In genomic region chr20:10949930-10950783, GRCh38 we compare ENCODE assay signal across 17 cellular contexts.
DNase-seq lines count a peak whose midpoint lies in the region; ATAC-seq and TF ChIP-seq lines count a peak whose summit lies in the region.
"Had no signal": no experiment of that assay in that cellular context is flagged by ENCODE, and none has a peak within 500 bp of the region (broad histone marks: within the 10 kb centered on the region; RNA-seq: fewer than 3 reads in every experiment).

No MANE protein-coding gene starts in this region.

- H3K79me2 ChIP-seq in mesendoderm (ENCODE audit: control insufficient read depth, insufficient read depth, low read length) = no peaks in the 10 kb centered on the region

- no peaks in the 10 kb centered on the region for H3K27me3 ChIP-seq in mesenchymal stem cell (ENCODE audit: control insufficient read depth in 1 of 2, insufficient read depth in 1 of 2, low read length in 2 of 2)
- H3K27me3 ChIP-seq in mesendoderm (ENCODE audit: insufficient read depth, low read length, poor library complexity) = no peaks in the 10 kb centered on the region
- H3K27me3 ChIP-seq in aorta (ENCODE audit: control insufficient read depth in 1 of 2, insufficient read depth in 2 of 2, low read length in 1 of 2) = no peaks in the 10 kb centered on the region

- DNase-seq in DMS53 (lab: John Stamatoyannopoulos, UW) = peak; percentile 57
- no peak for DNase-seq in DMS53 treated with DMSO at 0.1 percent for 48 hours (lab: John Stamatoyannopoulos, UW; ENCODE audit: unreplicated experiment)
- DNase-seq in epithelial cell of esophagus (ENCODE audit: low read depth) = peak; percentile 32
- DNase-seq in mesenchymal stem cell = no peak
- DNase-seq in omental fat pad (ENCODE audit: low spot score) = no peak
- DNase-seq in mesendoderm = no peak
- no peak for DNase-seq in GM19240 (ENCODE audit: insufficient read length, low spot score)
- no peak for DNase-seq in aorta
- DNase-seq: DMS153; EL; NCI-H1105 treated with DMSO at 0.1 percent for 48 hours; NCI-H1694; NCI-H2081 treated with DMSO at 0.1 percent for 48 hours; NK-92 treated with Interleukin-12 subunit alpha and Interleukin-12 subunit beta, amount 100 ng/mL, for 24 hours had no signal

- intact Hi-C loops in aorta (cut with DNase I) = no loop called here

- no peak overlapping the region for H3K4ac ChIP-seq in mesenchymal stem cell (ENCODE audit: low read depth in 1 of 2, low read length in 2 of 2)
- no peak overlapping the region for H3K4ac ChIP-seq in mesendoderm (ENCODE audit: low read depth, low read length)

- H3K4me2 ChIP-seq in mesenchymal stem cell (ENCODE audit: low read length, poor library complexity, severe bottlenecking) = no peak overlapping the region
- H3K4me2 ChIP-seq in mesendoderm (ENCODE audit: low read length) = no peak overlapping the region

- H3K4me3 ChIP-seq in epithelial cell of esophagus (ENCODE audit: low read length) = no peak overlapping the region
- no peak overlapping the region for H3K4me3 ChIP-seq in mesenchymal stem cell (ENCODE audit: insufficient read depth in 1 of 2, low read depth in 1 of 2, low read length in 2 of 2)
- no peak overlapping the region for H3K4me3 ChIP-seq in mesendoderm (ENCODE audit: low read length)
- no peak overlapping the region for H3K4me3 ChIP-seq in aorta (ENCODE audit: low read length in 2 of 2)
- H3K4me3 ChIP-seq: GM12878 had no signal

- H2BK15ac ChIP-seq in mesenchymal stem cell (ENCODE audit: low read depth, poor library complexity, severe bottlenecking) (no peak overlapping the region), mesendoderm (replicated peaks; ENCODE audit: low read depth) (no peak overlapping the region)

- H3K9me3 ChIP-seq in mesenchymal stem cell (ENCODE audit: control insufficient read depth, low read length) (no peaks in the 10 kb centered on the region), aorta (ENCODE audit: control insufficient read depth, low read length) (no peaks in the 10 kb centered on the region)

- H2BK12ac ChIP-seq in mesenchymal stem cell (ENCODE audit: low read length in 2 of 2) = no peak overlapping the region

- H3K23ac ChIP-seq in mesenchymal stem cell (ENCODE audit: low read length in 2 of 2) = no peak overlapping the region
- H3K23ac ChIP-seq in mesendoderm (ENCODE audit: low read length) = no peak overlapping the region

- H4K91ac ChIP-seq in mesenchymal stem cell (ENCODE audit: low read length) = no peak overlapping the region

- TF ChIP-seq CTCF in epithelial cell of esophagus (IDR thresholded peaks at IDR 0.05; ENCODE audit: insufficient read depth, low read depth, low read length, missing control alignments) = no peak
- TF ChIP-seq CTCF in omental fat pad (IDR thresholded peaks at IDR 0.05) = no peak

- H2BK120ac ChIP-seq in mesenchymal stem cell (ENCODE audit: low read depth, low read length) (no peak overlapping the region), mesendoderm (ENCODE audit: low read depth, low read length) (no peak overlapping the region)

- no peak overlapping the region for H2AFZ ChIP-seq in mesenchymal stem cell (ENCODE audit: low read depth, low read length)

- 100% methylated on average over 3 of the region's 5 CpGs for WGBS in mesenchymal stem cell
- no CpG with 5 or more reads among the region's 5 CpGs for WGBS in mesendoderm (ENCODE audit: extremely low coverage, insufficient coverage, low lambda C conversion rate)
- WGBS in aorta, 2 donors = 95 to 97% methylated on average over 5 of the region's 5 CpGs

- H3K27ac ChIP-seq in mesenchymal stem cell (ENCODE audit: low read length, poor library complexity, severe bottlenecking) = no peak overlapping the region
- H3K27ac ChIP-seq in mesendoderm (ENCODE audit: low read depth, low read length) = no peak overlapping the region
- no peak overlapping the region for H3K27ac ChIP-seq in aorta (ENCODE audit: low read depth in 1 of 2, low read length in 2 of 2)
- H3K27ac ChIP-seq: 22Rv1 had no signal

- no peak overlapping the region for H4K5ac ChIP-seq in mesendoderm (ENCODE audit: low read length)

- H3K9ac ChIP-seq in mesenchymal stem cell (ENCODE audit: low read length) (no peak overlapping the region), mesendoderm (ENCODE audit: low read length) (no peak overlapping the region)

- H3K14ac ChIP-seq in mesenchymal stem cell (ENCODE audit: low read length in 2 of 2) = no peak overlapping the region

- H2BK5ac ChIP-seq in mesenchymal stem cell (ENCODE audit: low read depth, low read length, poor library complexity, severe bottlenecking) (no peak overlapping the region), mesendoderm (ENCODE audit: low read length) (no peak overlapping the region)

- H2AK5ac ChIP-seq in mesenchymal stem cell (ENCODE audit: low read length, severe bottlenecking) (peak overlapping the region; percentile 69), mesendoderm (ENCODE audit: low read length) (no peak overlapping the region)

- H3K36me3 ChIP-seq in mesenchymal stem cell (ENCODE audit: control insufficient read depth in 1 of 2, insufficient read depth in 2 of 2, low read depth in 1 of 2, low read length in 2 of 2) (no peaks in the 10 kb centered on the region), mesendoderm (ENCODE audit: control insufficient read depth, insufficient read depth, low read length) (no peaks in the 10 kb centered on the region), aorta (ENCODE audit: control insufficient read depth in 1 of 2, insufficient read depth in 2 of 2, low read length in 1 of 2) (no peaks in the 10 kb centered on the region)

- H3K79me1 ChIP-seq in mesenchymal stem cell (replicated peaks; ENCODE audit: low read length, poor library complexity, severe bottlenecking) (no peaks in the 10 kb centered on the region), mesendoderm (ENCODE audit: low read length) (no peaks in the 10 kb centered on the region)

- H3K56ac ChIP-seq in mesendoderm (ENCODE audit: low read length) = no peak overlapping the region

- ATAC-seq in omental fat pad (ENCODE audit: low FRiP score) (no peak), aorta (ENCODE audit: low FRiP score) (no peak)
- ATAC-seq: GM12878, Right ventricle myocardium inferior had no signal

- H3K18ac ChIP-seq in mesenchymal stem cell (ENCODE audit: low read depth in 1 of 2, low read length in 2 of 2) (no peak overlapping the region), mesendoderm (ENCODE audit: low read length) (no peak overlapping the region)

- H3K4me1 ChIP-seq in mesenchymal stem cell (ENCODE audit: control insufficient read depth, insufficient read depth, low read depth, low read length) (peaks cover 2% of the 10 kb centered on the region), mesendoderm (ENCODE audit: control insufficient read depth, low read depth, low read length) (no peaks in the 10 kb centered on the region), aorta (ENCODE audit: control insufficient read depth in 1 of 2, insufficient read depth in 2 of 2, low read length in 2 of 2) (peaks cover 0 to 2% of the 10 kb centered on the region in 2 donors)

- H4K8ac ChIP-seq in mesenchymal stem cell (ENCODE audit: low read length) (peak overlapping the region; percentile 24), mesendoderm (ENCODE audit: low read depth, low read length) (no peak overlapping the region)

Comparison
In these comparisons a context has a peak if more than half of its experiments do, and no peak if none do; other contexts are left out.
1. DNase-seq: peak in DMS53 (single experiment) and epithelial cell of esophagus (single experiment); none in DMS53 treated with DMSO at 0.1 percent for 48 hours (single experiment), mesenchymal stem cell (single experiment), omental fat pad (single experiment), mesendoderm (single experiment), GM19240 (single experiment) and aorta (0 of 2).